Comparison of ENCODE assay signal across 1 cellular context in genomic region chr1:174239541-174239940, GRCh38.
TF ChIP-seq lines count a peak whose summit lies in the region.

No MANE protein-coding gene starts in this region.

TF ChIP-seq in K562, 482 proteins besides CTCF, POLR2A, EP300 and RAD21 (continued from another document):
- TF ChIP-seq AFF4 (CRISPR knock-in tag; IDR thresholded peaks at IDR 0.05) = no peak
